In the genomic region with DNA sequence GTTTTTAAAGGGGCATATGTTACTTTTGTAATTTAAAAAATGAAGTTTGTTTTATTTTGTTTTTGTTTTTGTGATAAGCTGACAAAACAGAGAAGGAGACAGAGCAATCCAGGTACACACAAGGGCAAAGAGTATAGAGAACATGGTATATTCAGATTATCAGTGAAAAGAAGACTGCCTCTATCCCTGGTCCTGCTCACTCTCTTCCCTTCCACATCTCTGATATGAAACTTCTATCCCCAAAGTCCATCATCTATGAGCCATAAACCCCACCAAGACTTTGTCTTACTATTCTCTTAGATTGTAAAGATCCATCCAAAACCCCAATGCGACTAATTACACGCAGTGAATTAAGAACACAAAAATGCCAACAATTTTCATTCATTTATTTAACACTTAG, we compare ENCODE assay signal across 2 cellular contexts.
A peak's percentile ranks its signal among the peaks of the same experiment; 100 is the strongest.
TF ChIP-seq lines count a peak whose summit lies in the region.

No MANE protein-coding gene starts in this region.

TF ChIP-seq in HepG2, 621 proteins besides CTCF, POLR2A, EP300 and RAD21 (continued from another document):
- no peak for TF ChIP-seq PATZ1 (CRISPR knock-in tag; IDR thresholded peaks at IDR 0.05)
- TF ChIP-seq ZSCAN22 (CRISPR knock-in tag; IDR thresholded peaks at IDR 0.05) = no peak
- TF ChIP-seq ZNF10 (CRISPR knock-in tag; IDR thresholded peaks at IDR 0.05; ENCODE audit: borderline replicate concordance, low read depth) = no peak
- no peak for TF ChIP-seq ZSCAN31 (CRISPR knock-in tag; IDR thresholded peaks at IDR 0.05; ENCODE audit: low read depth)
- no peak for TF ChIP-seq HIVEP1 (CRISPR knock-in tag; IDR thresholded peaks at IDR 0.05)
- no peak for TF ChIP-seq ZNF607 (CRISPR knock-in tag; IDR thresholded peaks at IDR 0.05; ENCODE audit: borderline replicate concordance)
- TF ChIP-seq, protein P1, sequence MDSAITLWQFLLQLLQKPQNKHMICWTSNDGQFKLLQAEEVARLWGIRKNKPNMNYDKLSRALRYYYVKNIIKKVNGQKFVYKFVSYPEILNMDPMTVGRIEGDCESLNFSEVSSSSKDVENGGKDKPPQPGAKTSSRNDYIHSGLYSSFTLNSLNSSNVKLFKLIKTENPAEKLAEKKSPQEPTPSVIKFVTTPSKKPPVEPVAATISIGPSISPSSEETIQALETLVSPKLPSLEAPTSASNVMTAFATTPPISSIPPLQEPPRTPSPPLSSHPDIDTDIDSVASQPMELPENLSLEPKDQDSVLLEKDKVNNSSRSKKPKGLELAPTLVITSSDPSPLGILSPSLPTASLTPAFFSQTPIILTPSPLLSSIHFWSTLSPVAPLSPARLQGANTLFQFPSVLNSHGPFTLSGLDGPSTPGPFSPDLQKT (CRISPR knock-in tag; IDR thresholded peaks at IDR 0.05; ENCODE audit: borderline replicate concordance) = no peak
- no peak for TF ChIP-seq SIN3A (IDR thresholded peaks at IDR 0.05; ENCODE audit: borderline replicate concordance, low read depth, low read length)
- TF ChIP-seq DNMT1 (CRISPR knock-in tag; IDR thresholded peaks at IDR 0.05) = no peak
- TF ChIP-seq MATR3 (CRISPR knock-in tag; IDR thresholded peaks at IDR 0.05) = no peak
- TF ChIP-seq MEF2D (CRISPR knock-in tag; IDR thresholded peaks at IDR 0.05) = no peak
- no peak for TF ChIP-seq ZNF274 (CRISPR knock-in tag; IDR thresholded peaks at IDR 0.05)
- no peak for TF ChIP-seq SAFB2 (CRISPR knock-in tag; IDR thresholded peaks at IDR 0.05; ENCODE audit: borderline replicate concordance, low read depth)
- no peak for TF ChIP-seq ONECUT2 (CRISPR knock-in tag; IDR thresholded peaks at IDR 0.05)
- TF ChIP-seq ZFP41 (CRISPR knock-in tag; IDR thresholded peaks at IDR 0.05; ENCODE audit: borderline replicate concordance) = no peak
- no peak for TF ChIP-seq ETV5 (CRISPR knock-in tag; IDR thresholded peaks at IDR 0.05; ENCODE audit: borderline replicate concordance)
- TF ChIP-seq ZNF17 (CRISPR knock-in tag; IDR thresholded peaks at IDR 0.05) = no peak
- no peak for TF ChIP-seq SCMH1 (CRISPR knock-in tag; IDR thresholded peaks at IDR 0.05; ENCODE audit: borderline replicate concordance)
- no peak for TF ChIP-seq KMT2A (CRISPR knock-in tag; IDR thresholded peaks at IDR 0.05)

TF ChIP-seq in HEK293, 187 proteins besides CTCF, POLR2A, EP300 and RAD21 (continued from another document):
- TF ChIP-seq, protein P2, sequence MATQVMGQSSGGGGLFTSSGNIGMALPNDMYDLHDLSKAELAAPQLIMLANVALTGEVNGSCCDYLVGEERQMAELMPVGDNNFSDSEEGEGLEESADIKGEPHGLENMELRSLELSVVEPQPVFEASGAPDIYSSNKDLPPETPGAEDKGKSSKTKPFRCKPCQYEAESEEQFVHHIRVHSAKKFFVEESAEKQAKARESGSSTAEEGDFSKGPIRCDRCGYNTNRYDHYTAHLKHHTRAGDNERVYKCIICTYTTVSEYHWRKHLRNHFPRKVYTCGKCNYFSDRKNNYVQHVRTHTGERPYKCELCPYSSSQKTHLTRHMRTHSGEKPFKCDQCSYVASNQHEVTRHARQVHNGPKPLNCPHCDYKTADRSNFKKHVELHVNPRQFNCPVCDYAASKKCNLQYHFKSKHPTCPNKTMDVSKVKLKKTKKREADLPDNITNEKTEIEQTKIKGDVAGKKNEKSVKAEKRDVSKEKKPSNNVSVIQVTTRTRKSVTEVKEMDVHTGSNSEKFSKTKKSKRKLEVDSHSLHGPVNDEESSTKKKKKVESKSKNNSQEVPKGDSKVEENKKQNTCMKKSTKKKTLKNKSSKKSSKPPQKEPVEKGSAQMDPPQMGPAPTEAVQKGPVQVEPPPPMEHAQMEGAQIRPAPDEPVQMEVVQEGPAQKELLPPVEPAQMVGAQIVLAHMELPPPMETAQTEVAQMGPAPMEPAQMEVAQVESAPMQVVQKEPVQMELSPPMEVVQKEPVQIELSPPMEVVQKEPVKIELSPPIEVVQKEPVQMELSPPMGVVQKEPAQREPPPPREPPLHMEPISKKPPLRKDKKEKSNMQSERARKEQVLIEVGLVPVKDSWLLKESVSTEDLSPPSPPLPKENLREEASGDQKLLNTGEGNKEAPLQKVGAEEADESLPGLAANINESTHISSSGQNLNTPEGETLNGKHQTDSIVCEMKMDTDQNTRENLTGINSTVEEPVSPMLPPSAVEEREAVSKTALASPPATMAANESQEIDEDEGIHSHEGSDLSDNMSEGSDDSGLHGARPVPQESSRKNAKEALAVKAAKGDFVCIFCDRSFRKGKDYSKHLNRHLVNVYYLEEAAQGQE (tag by site-specific recombination; IDR thresholded peaks at IDR 0.05) = peak; percentile 53
